Comparison of ENCODE assay signal across 27 cellular contexts in the genomic region with DNA sequence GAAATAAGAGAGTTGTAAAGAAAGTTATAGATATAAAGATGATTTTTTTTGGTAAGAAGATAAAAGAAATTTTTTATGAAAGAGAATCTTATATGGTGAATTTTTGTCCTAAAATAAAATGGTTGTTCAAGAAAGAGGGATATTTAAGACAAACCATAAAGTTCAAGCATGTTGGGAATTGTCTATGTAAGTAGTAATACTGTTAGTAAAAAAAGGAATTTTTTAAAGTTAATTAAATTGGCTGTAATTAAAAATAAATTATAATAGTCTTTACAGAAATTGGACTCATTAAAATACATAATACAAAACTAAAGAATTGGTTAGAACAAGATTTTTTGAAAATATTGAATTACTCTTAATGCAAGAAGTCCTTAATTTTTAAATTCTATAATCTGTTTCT.
"Had no signal": no experiment of that assay in that cellular context is flagged by ENCODE, and none has a peak within 500 bp of the region (broad histone marks: within the 10 kb centered on the region; RNA-seq: fewer than 3 reads in every experiment).

No MANE protein-coding gene starts in this region.

- H3K9me3 ChIP-seq: body of pancreas, gastrocnemius medialis, suprapubic skin, tibial artery had no signal

- H3K27ac ChIP-seq: body of pancreas, hepatocyte, suprapubic skin had no signal

- DNase-seq: activated CD4-positive, alpha-beta T cell treated with anti-CD3 and anti-CD28 coated beads, Interleukin-2, amount 50 U/mL, for 1 hour; activated CD4-positive, CD25-positive, alpha-beta regulatory T cell treated with anti-CD3 and anti-CD28 coated beads, Interleukin-2, amount 50 U/mL, for 72 hours; activated effector memory CD4-positive, alpha-beta T cell treated with Interleukin-2 at 50 U/mL for 16 hours; activated naive CD4-positive, alpha-beta T cell treated with anti-CD3 and anti-CD28 coated beads for 36 hours; activated naive CD8-positive, alpha-beta T cell treated with anti-CD3 and anti-CD28 coated beads for 36 hours; activated T-cell treated with anti-CD3 and anti-CD28 coated beads for 4 hours; activated T-cell treated with anti-CD3 and anti-CD28 coated beads, Interleukin-2, amount 50 U/mL, for 72 hours; adrenal gland; aorta; body of pancreas; effector CD8-positive, alpha-beta T cell; gastrocnemius medialis; islet precursor cell; left cardiac atrium; left ventricle myocardium superior; mammary epithelial cell; midbrain; naive thymus-derived CD8-positive, alpha-beta T cell; posterior cingulate gyrus; right cardiac atrium; stimulated activated CD4-positive, alpha-beta T cell treated with anti-CD3 and anti-CD28 coated beads, Interleukin-15, amount 100 ng/mL, for 24 hours; stimulated activated CD4-positive, alpha-beta T cell treated with anti-CD3 and anti-CD28 coated beads, Interleukin-2, amount 100 ng/mL, for 24 hours; SW 1271; T1000; tibial artery had no signal

- ATAC-seq: activated T-cell treated with anti-CD3 and anti-CD28 coated beads, Interleukin-2, amount 50 U/mL, for 72 hours; body of pancreas; gastrocnemius medialis; left cardiac atrium; left ventricle myocardium superior; naive thymus-derived CD8-positive, alpha-beta T cell; right cardiac atrium had no signal

- H3K27me3 Mint-ChIP-seq: activated naive CD8-positive, alpha-beta T cell treated with anti-CD3 and anti-CD28 coated beads for 36 hours; naive thymus-derived CD8-positive, alpha-beta T cell had no signal

- H3K36me3 ChIP-seq: adrenal gland, gastrocnemius medialis, suprapubic skin, tibial artery had no signal

- H2AFZ ChIP-seq: hepatocyte had no signal

- H3K4me3 ChIP-seq: adrenal gland, body of pancreas, hepatocyte, suprapubic skin, tibial artery had no signal

- H3K4me2 ChIP-seq: hepatocyte had no signal

- H3K79me2 ChIP-seq: hepatocyte had no signal

- H3K9me3 Mint-ChIP-seq: activated T-cell treated with anti-CD3 and anti-CD28 coated beads, Interleukin-2, amount 50 U/mL, for 72 hours had no signal

- H3K27me3 ChIP-seq: adrenal gland, body of pancreas, gastrocnemius medialis, hepatocyte, suprapubic skin, tibial artery had no signal

- H3K4me1 ChIP-seq: body of pancreas, suprapubic skin had no signal
